ENCODE assay signal across 8 cellular contexts in genomic region chr12:125983094-125983783, GRCh38.
DNase-seq lines count a peak whose midpoint lies in the region; ATAC-seq, FAIRE-seq and TF ChIP-seq lines count a peak whose summit lies in the region.

No MANE protein-coding gene starts in this region.

- H3K27ac ChIP-seq in gastrocnemius medialis: no peak overlapping the region
- no peak overlapping the region for H3K27ac ChIP-seq in osteoblast (ENCODE audit: low read depth, low read length)

- H2AFZ ChIP-seq in osteoblast (ENCODE audit: low read length): no peak overlapping the region

- H3K4me3 Mint-ChIP-seq in neural crest cell: peak overlapping the region; percentile 97

- H3K36me3 Mint-ChIP-seq in neural crest cell (ENCODE audit: low read depth): no peaks in the 10 kb centered on the region

- H3K9me3 Mint-ChIP-seq in neural crest cell: no peaks in the 10 kb centered on the region

- DNase-seq in DMS153 (lab: John Stamatoyannopoulos, UW): peak; percentile 90
- peak; percentile 78 for DNase-seq in NCI-H82 (lab: John Stamatoyannopoulos, UW)
- DNase-seq in fibroblast of the aortic adventitia (ENCODE audit: low read depth): peak; percentile 39
- peak; percentile 86 for DNase-seq in neural crest cell (ENCODE audit: low read depth, low spot score)
- no peak for DNase-seq in gastrocnemius medialis
- no peak for DNase-seq in osteoblast (ENCODE audit: insufficient read length, low spot score, missing footprints)
- no peak for DNase-seq in RCC 7860 (ENCODE audit: low spot score)
- DNase-seq in GM20000 (ENCODE audit: low spot score): no peak

- H3K9me3 ChIP-seq in gastrocnemius medialis: no peaks in the 10 kb centered on the region
- no peaks in the 10 kb centered on the region for H3K9me3 ChIP-seq in osteoblast (ENCODE audit: low read depth, low read length)

- no peak overlapping the region for H3K4me2 ChIP-seq in osteoblast (ENCODE audit: insufficient read depth, low read length)

- TF ChIP-seq CTCF in fibroblast of the aortic adventitia (IDR thresholded peaks at IDR 0.05; ENCODE audit: insufficient read depth, low read length) (no peak), neural crest cell (conservative IDR thresholded peaks at IDR 0.05) (no peak), gastrocnemius medialis (IDR thresholded peaks at IDR 0.05 in 4 of 5, conservative IDR thresholded peaks at IDR 0.05 in 1 of 5) (no peak), osteoblast (IDR thresholded peaks at IDR 0.05; ENCODE audit: extremely low read depth, low read depth, low read length) (no peak), GM20000 (IDR thresholded peaks at IDR 0.05; ENCODE audit: extremely low read depth, missing control alignments) (no peak)

- H3K27me3 ChIP-seq in gastrocnemius medialis: peaks cover 0 to 5% (median 5%) of the 10 kb centered on the region in 3 donors
- no peaks in the 10 kb centered on the region for H3K27me3 ChIP-seq in osteoblast (ENCODE audit: insufficient read depth, low read length)

- no peak for FAIRE-seq in RCC 7860 (lab: Jason Lieb, UNC)

- H3K4me1 ChIP-seq in gastrocnemius medialis (no peaks in the 10 kb centered on the region), osteoblast (ENCODE audit: insufficient read depth, low read length) (no peaks in the 10 kb centered on the region)

- H3K27ac Mint-ChIP-seq in neural crest cell (ENCODE audit: unreplicated experiment): peak overlapping the region; percentile 95

- ATAC-seq in gastrocnemius medialis: no peak

- H3K36me3 ChIP-seq in gastrocnemius medialis: no peaks in the 10 kb centered on the region
- no peaks in the 10 kb centered on the region for H3K36me3 ChIP-seq in osteoblast (ENCODE audit: insufficient read depth, low read length)

- no peaks in the 10 kb centered on the region for H3K79me2 ChIP-seq in osteoblast (ENCODE audit: insufficient read depth, low read length)

- intact Hi-C loops in gastrocnemius medialis (cut with DNase I; ENCODE audit: low total_unique reads): no loop called here

- no peaks in the 10 kb centered on the region for H4K20me1 ChIP-seq in osteoblast (ENCODE audit: insufficient read depth, low read length)

- in situ Hi-C loops in gastrocnemius medialis (cut with MboI; ENCODE audit: low sequenced_read_pairs in 4 of 4): no loop called here

- H3K4me1 Mint-ChIP-seq in neural crest cell: peaks cover 12% of the 10 kb centered on the region

- H3K4me3 ChIP-seq in fibroblast of the aortic adventitia (ENCODE audit: low read depth, low read length) (peak overlapping the region; percentile 55), gastrocnemius medialis (peak overlapping the region in 1 of 4 donors; percentile 23), osteoblast (ENCODE audit: insufficient read depth, low read length) (no peak overlapping the region)

- peaks cover 17% of the 10 kb centered on the region for H3K27me3 Mint-ChIP-seq in neural crest cell (ENCODE audit: low read depth)

- no peak for TF ChIP-seq POLR2A in gastrocnemius medialis (IDR thresholded peaks at IDR 0.05)

Comparison
In these comparisons a context has a peak if more than half of its experiments do, and no peak if none do; other contexts are left out.
1. DNase-seq: peak in DMS153 (single experiment), NCI-H82 (single experiment), fibroblast of the aortic adventitia (single experiment) and neural crest cell (single experiment); none in gastrocnemius medialis (0 of 2), osteoblast (single experiment), RCC 7860 (single experiment) and GM20000 (single experiment).